In the genomic region with DNA sequence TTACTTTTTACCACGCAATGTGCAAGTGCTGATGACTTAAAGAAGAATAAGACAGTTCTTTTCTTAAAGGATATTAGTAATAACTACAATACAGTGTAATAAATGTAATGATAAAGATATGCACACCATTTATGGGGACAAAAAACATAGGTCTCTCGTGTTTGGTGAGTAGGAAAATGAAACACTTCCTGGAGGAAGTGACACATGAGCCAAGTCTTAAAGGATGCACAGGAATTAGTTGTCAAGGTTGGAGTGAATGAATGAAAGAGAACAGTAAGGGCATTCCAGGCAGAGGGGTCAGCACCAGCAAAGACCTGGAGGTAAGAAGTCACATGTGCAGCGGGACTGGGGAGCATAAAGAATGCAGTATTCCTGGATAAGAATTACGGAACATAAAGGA, we compare ENCODE assay signal across 13 cellular contexts.
DNase-seq lines count a peak whose midpoint lies in the region; ATAC-seq and TF ChIP-seq lines count a peak whose summit lies in the region.
"Had no signal": no experiment of that assay in that cellular context is flagged by ENCODE, and none has a peak within 500 bp of the region (broad histone marks: within the 10 kb centered on the region; RNA-seq: fewer than 3 reads in every experiment).

No MANE protein-coding gene starts in this region.

- H3K4me1 Mint-ChIP-seq in WTC11 = peaks cover 15% of the 10 kb centered on the region
- H3K4me1 Mint-ChIP-seq: CD4-positive, alpha-beta memory T cell had no signal

- POLR2A ChIA-PET in WTC11 (lab: Charles Lee) = no interaction called here

- no peaks in the 10 kb centered on the region for H3K27me3 ChIP-seq in thyroid gland
- H3K27me3 ChIP-seq: BE2C had no signal

- no peak overlapping the region for H3K27ac Mint-ChIP-seq in WTC11
- H3K27ac Mint-ChIP-seq: CD4-positive, alpha-beta memory T cell had no signal

- H3K27ac ChIP-seq in thyroid gland = peak overlapping the region in 2 of 3 donors; percentile 20 to 51
- H3K27ac ChIP-seq: C4-2B had no signal

- H3K4me3 ChIP-seq in thyroid gland (replicated peaks in 1 of 3) = no peak overlapping the region

- H3K36me3 ChIP-seq in thyroid gland = no peaks in the 10 kb centered on the region

- no peaks in the 10 kb centered on the region for H3K36me3 Mint-ChIP-seq in WTC11
- H3K36me3 Mint-ChIP-seq: CD4-positive, alpha-beta memory T cell had no signal

- no peaks in the 10 kb centered on the region for H3K9me3 Mint-ChIP-seq in WTC11
- H3K9me3 Mint-ChIP-seq: CD4-positive, alpha-beta memory T cell had no signal

- DNase-seq in HT1080 (ENCODE audit: low read depth) = peak; percentile 60
- DNase-seq in WTC11 (ENCODE audit: low spot score) = no peak
- DNase-seq in kidney tubule cell (ENCODE audit: low spot score) = peak; percentile 39
- no peak for DNase-seq in thyroid gland
- DNase-seq in stimulated activated CD8-positive, alpha-beta memory T cell treated with anti-CD3 and anti-CD28 coated beads, Interleukin-4, amount 100 ng/mL, for 48 hours = no peak
- DNase-seq: BE2C; CD4-positive, alpha-beta memory T cell; DMS79; HCEC 1CT had no signal

- H3K4me3 Mint-ChIP-seq in WTC11 = no peak overlapping the region
- H3K4me3 Mint-ChIP-seq: CD4-positive, alpha-beta memory T cell had no signal

- intact Hi-C loops in thyroid gland (cut with DNase I) = no loop called here

- no peaks in the 10 kb centered on the region for H3K27me3 Mint-ChIP-seq in WTC11 (ENCODE audit: low read depth)

- TF ChIP-seq POLR2A in thyroid gland (IDR thresholded peaks at IDR 0.05) = no peak

- CTCF ChIA-PET in WTC11 (lab: Charles Lee) = no interaction called here

- ATAC-seq in WTC11 (no peak), HG03460 (IDR thresholded peaks at IDR 0.05; ENCODE audit: unreplicated experiment) (no peak), HG02870 (IDR thresholded peaks at IDR 0.05; ENCODE audit: unreplicated experiment) (no peak)
- ATAC-seq: HepG2 had no signal

- WGBS in thyroid gland, 2 donors = 89 to 95% methylated on average over 4 of the region's 4 CpGs

- H3K9me3 ChIP-seq in thyroid gland = no peaks in the 10 kb centered on the region
- H3K9me3 ChIP-seq: BE2C had no signal

- peaks cover 38 to 69% of the 10 kb centered on the region in 2 donors for H3K4me1 ChIP-seq in thyroid gland

- no peak for TF ChIP-seq CTCF in WTC11 (IDR thresholded peaks at IDR 0.05)
- no peak for TF ChIP-seq CTCF in thyroid gland (IDR thresholded peaks at IDR 0.05)

TF ChIP-seq in WTC11, 78 proteins besides CTCF, POLR2A, EP300 and RAD21:
- TF ChIP-seq, protein P1, sequence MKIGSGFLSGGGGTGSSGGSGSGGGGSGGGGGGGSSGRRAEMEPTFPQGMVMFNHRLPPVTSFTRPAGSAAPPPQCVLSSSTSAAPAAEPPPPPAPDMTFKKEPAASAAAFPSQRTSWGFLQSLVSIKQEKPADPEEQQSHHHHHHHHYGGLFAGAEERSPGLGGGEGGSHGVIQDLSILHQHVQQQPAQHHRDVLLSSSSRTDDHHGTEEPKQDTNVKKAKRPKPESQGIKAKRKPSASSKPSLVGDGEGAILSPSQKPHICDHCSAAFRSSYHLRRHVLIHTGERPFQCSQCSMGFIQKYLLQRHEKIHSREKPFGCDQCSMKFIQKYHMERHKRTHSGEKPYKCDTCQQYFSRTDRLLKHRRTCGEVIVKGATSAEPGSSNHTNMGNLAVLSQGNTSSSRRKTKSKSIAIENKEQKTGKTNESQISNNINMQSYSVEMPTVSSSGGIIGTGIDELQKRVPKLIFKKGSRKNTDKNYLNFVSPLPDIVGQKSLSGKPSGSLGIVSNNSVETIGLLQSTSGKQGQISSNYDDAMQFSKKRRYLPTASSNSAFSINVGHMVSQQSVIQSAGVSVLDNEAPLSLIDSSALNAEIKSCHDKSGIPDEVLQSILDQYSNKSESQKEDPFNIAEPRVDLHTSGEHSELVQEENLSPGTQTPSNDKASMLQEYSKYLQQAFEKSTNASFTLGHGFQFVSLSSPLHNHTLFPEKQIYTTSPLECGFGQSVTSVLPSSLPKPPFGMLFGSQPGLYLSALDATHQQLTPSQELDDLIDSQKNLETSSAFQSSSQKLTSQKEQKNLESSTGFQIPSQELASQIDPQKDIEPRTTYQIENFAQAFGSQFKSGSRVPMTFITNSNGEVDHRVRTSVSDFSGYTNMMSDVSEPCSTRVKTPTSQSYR (CRISPR knock-in tag; IDR thresholded peaks at IDR 0.05) = no peak
- TF ChIP-seq, protein P2, sequence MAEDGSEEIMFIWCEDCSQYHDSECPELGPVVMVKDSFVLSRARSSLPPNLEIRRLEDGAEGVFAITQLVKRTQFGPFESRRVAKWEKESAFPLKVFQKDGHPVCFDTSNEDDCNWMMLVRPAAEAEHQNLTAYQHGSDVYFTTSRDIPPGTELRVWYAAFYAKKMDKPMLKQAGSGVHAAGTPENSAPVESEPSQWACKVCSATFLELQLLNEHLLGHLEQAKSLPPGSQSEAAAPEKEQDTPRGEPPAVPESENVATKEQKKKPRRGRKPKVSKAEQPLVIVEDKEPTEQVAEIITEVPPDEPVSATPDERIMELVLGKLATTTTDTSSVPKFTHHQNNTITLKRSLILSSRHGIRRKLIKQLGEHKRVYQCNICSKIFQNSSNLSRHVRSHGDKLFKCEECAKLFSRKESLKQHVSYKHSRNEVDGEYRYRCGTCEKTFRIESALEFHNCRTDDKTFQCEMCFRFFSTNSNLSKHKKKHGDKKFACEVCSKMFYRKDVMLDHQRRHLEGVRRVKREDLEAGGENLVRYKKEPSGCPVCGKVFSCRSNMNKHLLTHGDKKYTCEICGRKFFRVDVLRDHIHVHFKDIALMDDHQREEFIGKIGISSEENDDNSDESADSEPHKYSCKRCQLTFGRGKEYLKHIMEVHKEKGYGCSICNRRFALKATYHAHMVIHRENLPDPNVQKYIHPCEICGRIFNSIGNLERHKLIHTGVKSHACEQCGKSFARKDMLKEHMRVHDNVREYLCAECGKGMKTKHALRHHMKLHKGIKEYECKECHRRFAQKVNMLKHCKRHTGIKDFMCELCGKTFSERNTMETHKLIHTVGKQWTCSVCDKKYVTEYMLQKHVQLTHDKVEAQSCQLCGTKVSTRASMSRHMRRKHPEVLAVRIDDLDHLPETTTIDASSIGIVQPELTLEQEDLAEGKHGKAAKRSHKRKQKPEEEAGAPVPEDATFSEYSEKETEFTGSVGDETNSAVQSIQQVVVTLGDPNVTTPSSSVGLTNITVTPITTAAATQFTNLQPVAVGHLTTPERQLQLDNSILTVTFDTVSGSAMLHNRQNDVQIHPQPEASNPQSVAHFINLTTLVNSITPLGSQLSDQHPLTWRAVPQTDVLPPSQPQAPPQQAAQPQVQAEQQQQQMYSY (CRISPR knock-in tag; IDR thresholded peaks at IDR 0.05) = 0 out of 2 replicates have a peak, but pooled peaks have one; percentile 12

Comparison
In these comparisons a context has a peak if more than half of its experiments do, and no peak if none do; other contexts are left out.
1. DNase-seq: peak in HT1080 (single experiment) and kidney tubule cell (single experiment); none in WTC11 (single experiment), thyroid gland (0 of 2) and stimulated activated CD8-positive, alpha-beta memory T cell treated with anti-CD3 and anti-CD28 coated beads, Interleukin-4, amount 100 ng/mL, for 48 hours (single experiment).